16 cellular contexts compared by ENCODE assay signal in genomic region chr5:64947801-64948200, GRCh38.
DNase-seq lines count a peak whose midpoint lies in the region; FAIRE-seq and TF ChIP-seq lines count a peak whose summit lies in the region.
"Had no signal": no experiment of that assay in that cellular context is flagged by ENCODE, and none has a peak within 500 bp of the region (broad histone marks: within the 10 kb centered on the region; RNA-seq: fewer than 3 reads in every experiment).

No MANE protein-coding gene starts in this region.

- H3K27ac ChIP-seq in 22Rv1 (peak overlapping the region; percentile 82), astrocyte (ENCODE audit: low read depth, low read length) (no peak overlapping the region), mesendoderm (ENCODE audit: low read depth, low read length) (no peak overlapping the region)
- H3K27ac ChIP-seq: GM23248, HL-60 had no signal

- H3K36me3 Mint-ChIP-seq in astrocyte (ENCODE audit: low read depth, unreplicated experiment) (no peaks in the 10 kb centered on the region), mesothelial cell of epicardium (no peaks in the 10 kb centered on the region)

- no peak overlapping the region for H2BK15ac ChIP-seq in mesendoderm (replicated peaks; ENCODE audit: low read depth)

- H3K79me2 ChIP-seq in astrocyte (ENCODE audit: insufficient read depth, low read length): no peaks in the 10 kb centered on the region
- H3K79me2 ChIP-seq in mesendoderm (ENCODE audit: control insufficient read depth, insufficient read depth, low read length): no peaks in the 10 kb centered on the region

- no peak for FAIRE-seq in astrocyte (lab: Jason Lieb, UNC)
- FAIRE-seq: A204.1, GM12891 had no signal

- no peak overlapping the region for H3K56ac ChIP-seq in mesendoderm (ENCODE audit: low read length)

- H2AFZ ChIP-seq in astrocyte (ENCODE audit: low read depth, low read length): no peak overlapping the region
- H2AFZ ChIP-seq: GM23248 had no signal

- no peak overlapping the region for H2AK5ac ChIP-seq in mesendoderm (ENCODE audit: low read length)

- H3K4me3 ChIP-seq in astrocyte (ENCODE audit: insufficient read depth, low read depth, low read length) (no peak overlapping the region), mesendoderm (ENCODE audit: low read length) (no peak overlapping the region)
- H3K4me3 ChIP-seq: GM23248, HAP-1 had no signal

- H2BK5ac ChIP-seq in mesendoderm (ENCODE audit: low read length): no peak overlapping the region

- H3K4me1 Mint-ChIP-seq in astrocyte (ENCODE audit: low read depth, unreplicated experiment) (peaks cover 14% of the 10 kb centered on the region), mesothelial cell of epicardium (peaks cover 18% of the 10 kb centered on the region)
- H3K4me1 Mint-ChIP-seq: CD4-positive, CD25-positive, alpha-beta regulatory T cell; CD8-positive, alpha-beta memory T cell had no signal

- H3K27me3 ChIP-seq in astrocyte (ENCODE audit: insufficient read depth, low read length) (no peaks in the 10 kb centered on the region), mesendoderm (ENCODE audit: insufficient read depth, low read length, poor library complexity) (no peaks in the 10 kb centered on the region)
- H3K27me3 ChIP-seq: BE2C had no signal

- H3K27me3 Mint-ChIP-seq in astrocyte (ENCODE audit: low read depth, unreplicated experiment): no peaks in the 10 kb centered on the region
- no peaks in the 10 kb centered on the region for H3K27me3 Mint-ChIP-seq in mesothelial cell of epicardium (ENCODE audit: low read depth)
- H3K27me3 Mint-ChIP-seq: CD4-positive, CD25-positive, alpha-beta regulatory T cell; CD8-positive, alpha-beta memory T cell had no signal

- no peak overlapping the region for H3K18ac ChIP-seq in mesendoderm (ENCODE audit: low read length)

- no peaks in the 10 kb centered on the region for H3K9me3 ChIP-seq in astrocyte (ENCODE audit: insufficient read depth, low read depth, low read length)
- H3K9me3 ChIP-seq: BE2C, HAP-1 had no signal

- no peak overlapping the region for H3K4ac ChIP-seq in mesendoderm (ENCODE audit: low read depth, low read length)

- H3K23ac ChIP-seq in mesendoderm (ENCODE audit: low read length): no peak overlapping the region

- H4K8ac ChIP-seq in mesendoderm (ENCODE audit: low read depth, low read length): no peak overlapping the region

- no peaks in the 10 kb centered on the region for H3K79me1 ChIP-seq in mesendoderm (ENCODE audit: low read length)

- no peak overlapping the region for H3K4me3 Mint-ChIP-seq in astrocyte (ENCODE audit: unreplicated experiment)
- no peak overlapping the region for H3K4me3 Mint-ChIP-seq in mesothelial cell of epicardium
- H3K4me3 Mint-ChIP-seq: CD4-positive, CD25-positive, alpha-beta regulatory T cell; CD8-positive, alpha-beta memory T cell had no signal

- H3K4me2 ChIP-seq in astrocyte (ENCODE audit: low read length) (no peak overlapping the region), mesendoderm (ENCODE audit: low read length) (no peak overlapping the region)

- no peak overlapping the region for H3K27ac Mint-ChIP-seq in astrocyte (ENCODE audit: unreplicated experiment)
- peak overlapping the region; percentile 7 for H3K27ac Mint-ChIP-seq in mesothelial cell of epicardium
- H3K27ac Mint-ChIP-seq: CD4-positive, CD25-positive, alpha-beta regulatory T cell; CD8-positive, alpha-beta memory T cell had no signal

- TF ChIP-seq CTCF in 22Rv1 (IDR thresholded peaks at IDR 0.05): no peak
- TF ChIP-seq CTCF in astrocyte (IDR thresholded peaks at IDR 0.05; ENCODE audit: insufficient read depth, low read depth, low read length): no peak
- no peak for TF ChIP-seq CTCF in mesothelial cell of epicardium (IDR thresholded peaks at IDR 0.05; ENCODE audit: unreplicated experiment)

- H3K36me3 ChIP-seq in astrocyte (ENCODE audit: insufficient read depth, low read length): no peaks in the 10 kb centered on the region
- no peaks in the 10 kb centered on the region for H3K36me3 ChIP-seq in mesendoderm (ENCODE audit: control insufficient read depth, insufficient read depth, low read length)
- H3K36me3 ChIP-seq: BE2C, HAP-1 had no signal

- DNase-seq in NCI-H69 (lab: John Stamatoyannopoulos, UW) (peak; percentile 30), astrocyte (ENCODE audit: low read depth) (peak; percentile 56), mesothelial cell of epicardium (ENCODE audit: low spot score in 2 of 2, unreplicated experiment in 2 of 2) (no peak), cerebellar cortex (ENCODE audit: low spot score) (no peak), mesendoderm (no peak)
- DNase-seq: ACHN; C1 segment of cervical spinal cord; CD4-positive, CD25-positive, alpha-beta regulatory T cell; CD8-positive, alpha-beta memory T cell; GM23248 had no signal

- H3K9ac ChIP-seq in astrocyte (ENCODE audit: low read length): no peak overlapping the region
- no peak overlapping the region for H3K9ac ChIP-seq in mesendoderm (ENCODE audit: low read length)
- H3K9ac ChIP-seq: GM23248 had no signal

- no peak overlapping the region for H2BK120ac ChIP-seq in mesendoderm (ENCODE audit: low read depth, low read length)

- H4K5ac ChIP-seq in mesendoderm (ENCODE audit: low read length): no peak overlapping the region

- H3K4me1 ChIP-seq in astrocyte (ENCODE audit: insufficient read depth, low read length) (no peaks in the 10 kb centered on the region), mesendoderm (ENCODE audit: control insufficient read depth, low read depth, low read length) (no peaks in the 10 kb centered on the region)

- H3K9me3 Mint-ChIP-seq in astrocyte (ENCODE audit: unreplicated experiment) (no peaks in the 10 kb centered on the region), mesothelial cell of epicardium (peaks cover 2% of the 10 kb centered on the region)
- H3K9me3 Mint-ChIP-seq: CD4-positive, CD25-positive, alpha-beta regulatory T cell; CD8-positive, alpha-beta memory T cell had no signal

- H4K20me1 ChIP-seq in astrocyte (ENCODE audit: insufficient read depth, low read length): no peaks in the 10 kb centered on the region

Comparison
In these comparisons a context has a peak if more than half of its experiments do, and no peak if none do; other contexts are left out.
1. DNase-seq: peak in NCI-H69 (single experiment) and astrocyte (single experiment); none in mesothelial cell of epicardium (0 of 2), cerebellar cortex (single experiment) and mesendoderm (single experiment).